22 cellular contexts compared by ENCODE assay signal in the genomic region with DNA sequence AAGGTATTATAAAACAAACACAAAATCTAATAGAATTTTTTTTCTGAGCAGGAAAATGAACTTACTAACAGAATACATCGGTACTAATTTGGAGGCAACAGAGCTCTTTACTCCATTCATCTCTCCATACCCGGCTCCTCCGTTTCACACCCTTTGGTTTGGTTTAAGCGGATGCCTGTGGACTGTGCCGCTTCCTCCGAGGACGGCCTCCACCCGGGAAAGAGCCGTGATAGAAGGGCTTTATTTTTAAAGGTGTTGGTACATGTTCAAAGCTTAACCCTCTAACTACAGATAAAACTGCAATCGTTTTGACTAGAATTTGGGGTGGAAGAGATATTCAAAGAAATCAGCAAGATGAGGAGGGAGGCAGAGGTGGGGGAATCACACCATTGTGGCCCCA. TPM values are rescaled to one million over a fixed set of nuclear protein-coding genes. Genes with fewer than 3 reads are reported as not detected.
DNase-seq lines count a peak whose midpoint lies in the region; ATAC-seq and TF ChIP-seq lines count a peak whose summit lies in the region.
"Had no signal": no experiment of that assay in that cellular context is flagged by ENCODE, and none has a peak within 500 bp of the region (broad histone marks: within the 10 kb centered on the region; RNA-seq: fewer than 3 reads in every experiment).

No MANE protein-coding gene starts in this region.

- H3K56ac ChIP-seq in mesendoderm (ENCODE audit: low read length) = no peak overlapping the region

- no peak overlapping the region for H3K4ac ChIP-seq in mesendoderm (ENCODE audit: low read depth, low read length)

- no peaks in the 10 kb centered on the region for H3K36me3 ChIP-seq in CD4-positive, alpha-beta memory T cell (ENCODE audit: insufficient read depth, low read length)
- H3K36me3 ChIP-seq in DND-41 (ENCODE audit: insufficient read depth, low read length) (peaks cover 51% of the 10 kb centered on the region), neural cell (ENCODE audit: insufficient read depth, low read length) (no peaks in the 10 kb centered on the region), mesendoderm (ENCODE audit: control insufficient read depth, insufficient read depth, low read length) (no peaks in the 10 kb centered on the region)
- H3K36me3 ChIP-seq: adrenal gland, left lung, right lobe of liver, upper lobe of left lung had no signal

- no peak overlapping the region for H4K8ac ChIP-seq in mesendoderm (ENCODE audit: low read depth, low read length)

- peaks cover 4% of the 10 kb centered on the region; the same call in 1 of the 2 replicates for H4K20me1 ChIP-seq in DND-41 (ENCODE audit: insufficient read depth, low read length)
- H4K20me1 ChIP-seq in neural cell (ENCODE audit: insufficient read depth) = no peaks in the 10 kb centered on the region

- TF ChIP-seq RAD21 in neural cell (conservative IDR thresholded peaks at IDR 0.05) = no peak

- H3K4me2 ChIP-seq in DND-41 (ENCODE audit: insufficient read depth, low read length) = peak overlapping the region; percentile 76
- H3K4me2 ChIP-seq in neural cell (ENCODE audit: low read length) = no peak overlapping the region
- H3K4me2 ChIP-seq in mesendoderm (ENCODE audit: low read length) = no peak overlapping the region

- intact Hi-C loops in CD4-positive, alpha-beta memory T cell (cut with micrococcal nuclease) = no loop called here

- no peak overlapping the region for H2BK120ac ChIP-seq in mesendoderm (ENCODE audit: low read depth, low read length)

- H4K5ac ChIP-seq in mesendoderm (ENCODE audit: low read length) = no peak overlapping the region

- POLR2A ChIA-PET in CD4-positive, alpha-beta memory T cell (lab: Charles Lee; ENCODE audit: partially characterized antibody) = no interaction called here

- peaks cover 9% of the 10 kb centered on the region for H3K4me1 ChIP-seq in CD4-positive, alpha-beta memory T cell (ENCODE audit: insufficient read depth, low read length)
- peaks cover 43% of the 10 kb centered on the region for H3K4me1 ChIP-seq in DND-41 (ENCODE audit: insufficient read depth, low read length)
- H3K4me1 ChIP-seq in mesendoderm (ENCODE audit: control insufficient read depth, low read depth, low read length) = peaks cover 4% of the 10 kb centered on the region
- H3K4me1 ChIP-seq: Caco-2 had no signal

- H3K27me3 ChIP-seq in CD4-positive, alpha-beta memory T cell (ENCODE audit: insufficient read depth, low read length) = peaks cover 23% of the 10 kb centered on the region
- no peaks in the 10 kb centered on the region for H3K27me3 ChIP-seq in DND-41 (ENCODE audit: insufficient read depth, low read length, poor library complexity)
- peaks cover 44% of the 10 kb centered on the region for H3K27me3 ChIP-seq in neural cell (ENCODE audit: insufficient read depth, low read depth, low read length)
- peaks cover 23% of the 10 kb centered on the region for H3K27me3 ChIP-seq in mesendoderm (ENCODE audit: insufficient read depth, low read length, poor library complexity)

- H2AFZ ChIP-seq in DND-41 (ENCODE audit: low read depth, low read length) (no peak overlapping the region), neural cell (ENCODE audit: low read depth, low read length) (no peak overlapping the region)

- H3K4me3 Mint-ChIP-seq in CD4-positive, alpha-beta memory T cell = peak overlapping the region in 5 of 8 donors; percentile 4 to 62 (median 56)

- no peak for TF ChIP-seq EP300 in neural cell (conservative IDR thresholded peaks at IDR 0.05; ENCODE audit: poor library complexity, severe bottlenecking)

- H3K27ac Mint-ChIP-seq in CD4-positive, alpha-beta memory T cell = no peak overlapping the region

- H3K18ac ChIP-seq in mesendoderm (ENCODE audit: low read length) = no peak overlapping the region

- no peak for DNase-seq in CD4-positive, alpha-beta memory T cell
- no peak for DNase-seq in DND-41
- peak; percentile 66 for DNase-seq in coronary artery (ENCODE audit: low spot score)
- no peak for DNase-seq in mesendoderm
- no peak for DNase-seq in NCI-H2196 treated with DMSO at 0.1 percent for 48 hours (lab: John Stamatoyannopoulos, UW; ENCODE audit: unreplicated experiment)
- DNase-seq: adrenal gland; Caco-2; Karpas-422; left lung; NCI-H1092; NCI-H2029 treated with DMSO at 0.1 percent for 48 hours; NCI-H510A treated with DMSO at 0.1 percent for 48 hours; right lobe of liver; RPMI8226; stimulated activated naive CD4-positive, alpha-beta T cell; upper lobe of left lung had no signal

- no peak overlapping the region for H3K23ac ChIP-seq in mesendoderm (ENCODE audit: low read length)

- H3K9ac ChIP-seq in DND-41 (ENCODE audit: low read depth, low read length) (peak overlapping the region; percentile 95), neural cell (ENCODE audit: low read length) (no peak overlapping the region), mesendoderm (ENCODE audit: low read length) (no peak overlapping the region)

- no CpG with 5 or more reads among the region's 10 CpGs for WGBS in mesendoderm (ENCODE audit: extremely low coverage, insufficient coverage, low lambda C conversion rate)

- H3K79me2 ChIP-seq in DND-41 (ENCODE audit: insufficient read depth, low read length) = peaks cover 59% of the 10 kb centered on the region
- no peaks in the 10 kb centered on the region for H3K79me2 ChIP-seq in neural cell (replicated peaks; ENCODE audit: insufficient read depth, low read length)
- no peaks in the 10 kb centered on the region for H3K79me2 ChIP-seq in mesendoderm (ENCODE audit: control insufficient read depth, insufficient read depth, low read length)

- peaks cover 3% of the 10 kb centered on the region for H3F3A ChIP-seq in neural cell (ENCODE audit: insufficient read depth, low read length, poor library complexity, severe bottlenecking)

- peaks cover 27 to 33% of the 10 kb centered on the region in 2 donors for H3K27me3 Mint-ChIP-seq in CD4-positive, alpha-beta memory T cell

- no peak overlapping the region for H2BK15ac ChIP-seq in mesendoderm (replicated peaks; ENCODE audit: low read depth)

- CTCF ChIA-PET in CD4-positive, alpha-beta memory T cell (lab: Charles Lee; ENCODE audit: partially characterized antibody) = no interaction called here

- no peaks in the 10 kb centered on the region for H3K79me1 ChIP-seq in mesendoderm (ENCODE audit: low read length)

- H3K9me3 Mint-ChIP-seq in CD4-positive, alpha-beta memory T cell = peaks cover 0 to 2% (median 0%) of the 10 kb centered on the region in 8 donors

- no peaks in the 10 kb centered on the region for H3K36me3 Mint-ChIP-seq in CD4-positive, alpha-beta memory T cell

- no peaks in the 10 kb centered on the region for H3K9me3 ChIP-seq in CD4-positive, alpha-beta memory T cell (ENCODE audit: control insufficient read depth in 1 of 2, low read length in 2 of 2)
- H3K9me3 ChIP-seq in DND-41 (ENCODE audit: insufficient read depth, low read length, severe bottlenecking) (no peaks in the 10 kb centered on the region), neural cell (ENCODE audit: low read length) (peaks cover 10% of the 10 kb centered on the region)
- H3K9me3 ChIP-seq: adrenal gland, gastroesophageal sphincter, left lung, right lobe of liver, upper lobe of left lung had no signal

- H2BK5ac ChIP-seq in mesendoderm (ENCODE audit: low read length) = no peak overlapping the region

- no peak overlapping the region for H3K4me3 ChIP-seq in CD4-positive, alpha-beta memory T cell (ENCODE audit: low read length in 2 of 2)
- peak overlapping the region; percentile 40 to 74; a peak in 3 of 4 replicates for H3K4me3 ChIP-seq in DND-41 (ENCODE audit: low read depth in 1 of 2, low read length in 2 of 2)
- no peak overlapping the region for H3K4me3 ChIP-seq in coronary artery
- H3K4me3 ChIP-seq in neural cell (ENCODE audit: low read length) = no peak overlapping the region
- no peak overlapping the region for H3K4me3 ChIP-seq in mesendoderm (ENCODE audit: low read length)
- H3K4me3 ChIP-seq: adrenal gland, left lung, right lobe of liver, upper lobe of left lung had no signal

- ATAC-seq in DND-41 (ENCODE audit: insufficient read depth, low read depth) (no peak), SK-N-SH treated with all-trans-retinoic acid at 6 μM for 48 hours (no peak), HG02970 (IDR thresholded peaks at IDR 0.05; ENCODE audit: low FRiP score, unreplicated experiment) (no peak)
- ATAC-seq: esophagus mucosa, gastroesophageal sphincter, left lung, right lobe of liver had no signal

- H3K4me1 Mint-ChIP-seq in CD4-positive, alpha-beta memory T cell = peaks cover 0 to 10% (median 3%) of the 10 kb centered on the region in 4 donors

- TF ChIP-seq CTCF in DND-41 (IDR thresholded peaks at IDR 0.05; ENCODE audit: borderline replicate concordance, extremely low read depth, low read length, poor library complexity, severe bottlenecking) (no peak), coronary artery (IDR thresholded peaks at IDR 0.05) (no peak), neural cell (IDR thresholded peaks at IDR 0.05; ENCODE audit: poor library complexity, severe bottlenecking) (no peak)

- H2AK5ac ChIP-seq in mesendoderm (ENCODE audit: low read length) = no peak overlapping the region

- H3K9me2 ChIP-seq in neural cell (ENCODE audit: insufficient read depth, low read length) = no peaks in the 10 kb centered on the region

- no peak overlapping the region for H3K27ac ChIP-seq in CD4-positive, alpha-beta memory T cell (ENCODE audit: low read depth, low read length)
- H3K27ac ChIP-seq in DND-41 (ENCODE audit: low read length) (peak overlapping the region; percentile 86), coronary artery (no peak overlapping the region), neural cell (ENCODE audit: low read length) (no peak overlapping the region), mesendoderm (ENCODE audit: low read depth, low read length) (no peak overlapping the region)
- H3K27ac ChIP-seq: adrenal gland, left lung, right lobe of liver, upper lobe of left lung had no signal

TF ChIP-seq in SK-N-SH treated with all-trans-retinoic acid at 6 μM for 48 hours, 23 proteins besides CTCF, POLR2A, EP300 and RAD21 (continues in another document):
- TF ChIP-seq RARB (CRISPR knock-in tag; IDR thresholded peaks at IDR 0.05) (no peak), ZNF565 (CRISPR knock-in tag; conservative IDR thresholded peaks at IDR 0.05; ENCODE audit: low read depth) (no peak)
- TF ChIP-seq, protein P1, sequence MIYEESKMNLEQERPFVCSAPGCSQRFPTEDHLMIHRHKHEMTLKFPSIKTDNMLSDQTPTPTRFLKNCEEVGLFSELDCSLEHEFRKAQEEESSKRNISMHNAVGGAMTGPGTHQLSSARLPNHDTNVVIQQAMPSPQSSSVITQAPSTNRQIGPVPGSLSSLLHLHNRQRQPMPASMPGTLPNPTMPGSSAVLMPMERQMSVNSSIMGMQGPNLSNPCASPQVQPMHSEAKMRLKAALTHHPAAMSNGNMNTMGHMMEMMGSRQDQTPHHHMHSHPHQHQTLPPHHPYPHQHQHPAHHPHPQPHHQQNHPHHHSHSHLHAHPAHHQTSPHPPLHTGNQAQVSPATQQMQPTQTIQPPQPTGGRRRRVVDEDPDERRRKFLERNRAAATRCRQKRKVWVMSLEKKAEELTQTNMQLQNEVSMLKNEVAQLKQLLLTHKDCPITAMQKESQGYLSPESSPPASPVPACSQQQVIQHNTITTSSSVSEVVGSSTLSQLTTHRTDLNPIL (CRISPR knock-in tag; IDR thresholded peaks at IDR 0.05; ENCODE audit: low read depth) = no peak

RNA-seq across cellular contexts. Expression of a gene that starts 1.9 kb away (rescaled TPM):
- under 1 TPM in 1 of 2 experiments, not detected in 1; 0.17 TPM for total RNA-seq in CD4-positive, alpha-beta memory T cell
- polyA plus RNA-seq in CD4-positive, alpha-beta memory T cell = under 1 TPM in 1 of 2 donors, not detected in 1; 0.15 TPM
- 0.51 and 1.0 TPM in 2 replicates for polyA plus RNA-seq in neural cell
- polyA minus RNA-seq in neural cell = 0.46 and 0.49 TPM in 2 replicates
- polyA plus RNA-seq in mesendoderm (2013, experiment 1 of 2) = 0.35 TPM
- 0.29 TPM for polyA plus RNA-seq in mesendoderm (2013, experiment 2 of 2)
- total RNA-seq: Caco-2, osteoblast had no signal

Comparison
In these comparisons a context has a peak if more than half of its experiments do, and no peak if none do; other contexts are left out.
1. H3K4me3 ChIP-seq: peak in DND-41 (2 of 2); none in CD4-positive, alpha-beta memory T cell (0 of 2), coronary artery (single experiment), neural cell (single experiment) and mesendoderm (single experiment).